ENCODE assay signal across 23 cellular contexts in the genomic region with DNA sequence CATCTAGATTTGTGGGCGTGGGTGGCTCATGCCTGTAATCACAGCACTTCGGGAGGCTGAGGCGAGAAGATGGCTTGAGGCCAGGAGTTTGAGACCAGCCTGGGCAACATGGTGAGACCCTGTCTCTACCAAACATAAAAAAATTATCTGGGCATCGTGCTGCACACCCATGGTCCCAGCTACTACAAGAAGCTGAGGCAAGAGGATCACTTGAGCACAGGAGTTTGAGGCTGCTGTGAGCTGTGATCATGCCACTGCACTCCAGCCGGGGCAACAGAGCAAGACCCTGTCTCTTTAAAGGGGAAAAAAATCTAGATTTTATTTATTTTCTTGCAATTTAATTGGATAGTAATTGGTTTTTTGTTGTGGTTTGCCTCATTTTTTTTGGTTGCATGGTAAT.
"Had no signal": no experiment of that assay in that cellular context is flagged by ENCODE, and none has a peak within 500 bp of the region (broad histone marks: within the 10 kb centered on the region; RNA-seq: fewer than 3 reads in every experiment).

No MANE protein-coding gene starts in this region.

- H3K27me3 ChIP-seq: Peyer's patch, SJSA1 had no signal

- H3K27ac ChIP-seq: HL-60, PC-9, Peyer's patch, SJSA1, SK-N-MC had no signal

- DNase-seq: Kasumi-1, KG1, MM.1S, NCI-H1092 treated with DMSO at 0.1 percent for 48 hours, NCI-H1436, NCI-H187, NCI-H2029, NCI-H2081 treated with DMSO at 0.1 percent for 48 hours, NCI-H2171, NCI-H226, NCI-H446, NCI-H510A, NCI-H524 treated with DMSO at 0.1 percent for 48 hours, NCI-H69, PC-9, Peyer's patch, Right ventricle myocardium superior, RPMI8226, SIG-M5 had no signal

- FAIRE-seq: HTR-8/SVneo had no signal

- H2AFZ ChIP-seq: PC-9 had no signal

- H3K4me1 ChIP-seq: Peyer's patch had no signal

- H3K4me2 ChIP-seq: PC-9 had no signal

- H3K4me3 ChIP-seq: PC-9, Peyer's patch, SJSA1, SK-N-MC had no signal

- H3K9me3 ChIP-seq: Peyer's patch, SJSA1 had no signal
